ENCODE assay signal across 19 cellular contexts in genomic region chr1:204404629-204405028, GRCh38. TPM values are rescaled to one million over a fixed set of nuclear protein-coding genes. Genes with fewer than 3 reads are reported as not detected.
DNase-seq lines count a peak whose midpoint lies in the region; ATAC-seq, FAIRE-seq and TF ChIP-seq lines count a peak whose summit lies in the region.
"Had no signal": no experiment of that assay in that cellular context is flagged by ENCODE, and none has a peak within 500 bp of the region (broad histone marks: within the 10 kb centered on the region; RNA-seq: fewer than 3 reads in every experiment).

No MANE protein-coding gene starts in this region.

- no peak overlapping the region for H3K9ac ChIP-seq in HepG2 (ENCODE audit: insufficient read depth, low read depth, low read length)
- H3K9ac ChIP-seq in Loucy (ENCODE audit: low read depth, low read length, poor library complexity, severe bottlenecking): peak overlapping the region; percentile 99
- no peak overlapping the region for H3K9ac ChIP-seq in GM12878 (ENCODE audit: control insufficient read depth, insufficient read depth, low read length)
- H3K9ac ChIP-seq: parathyroid adenoma had no signal

- in situ Hi-C loops in HepG2 (cut with HindIII; ENCODE audit: extremely low pct_ligation_motif_present, low pct_unique_long_range_greater_than_20kb): no loop called here
- in situ Hi-C loops in GM12878 (cut with MboI): no loop called here

- peaks cover 54% of the 10 kb centered on the region for H4K20me1 ChIP-seq in HepG2 (ENCODE audit: insufficient read depth, low read length)
- peaks cover 71% of the 10 kb centered on the region for H4K20me1 ChIP-seq in Loucy (ENCODE audit: insufficient read depth, low read length, poor library complexity, severe bottlenecking)
- H4K20me1 ChIP-seq in GM12878 (ENCODE audit: control insufficient read depth, insufficient read depth): peaks cover 5% of the 10 kb centered on the region; the same call in 1 of the 2 replicates

- RAD21 ChIA-PET in GM12878 (lab: Charles Lee; ENCODE audit: unreplicated experiment): interaction anchor here (0.9 kb wide), 1 partner anchor 194 kb away, joined by 3 read pairs; no protein-coding TSS in a partner anchor

- DNase-seq in HepG2 (ENCODE audit: low spot score): peak; percentile 31
- DNase-seq in right lobe of liver: no peak
- DNase-seq in GM12878 (ENCODE audit: low read depth, low spot score): no peak
- no peak for DNase-seq in NCI-H524 treated with DMSO at 0.1 percent for 48 hours (lab: John Stamatoyannopoulos, UW)
- DNase-seq in H7: no peak
- DNase-seq: glutamatergic neuron; HCEC 1CT; NCI-H1048; NCI-H187 treated with DMSO at 0.1 percent for 48 hours; NCI-H226; stimulated activated CD4-positive, alpha-beta T cell treated with anti-CD3 and anti-CD28 coated beads, Interleukin-15, amount 100 ng/mL, for 24 hours; T-helper 9 cell had no signal

- peaks cover 74% of the 10 kb centered on the region for H3K79me2 ChIP-seq in HepG2 (ENCODE audit: insufficient read depth, low read length)
- peaks cover 88% of the 10 kb centered on the region for H3K79me2 ChIP-seq in Loucy (ENCODE audit: insufficient read depth, low read length)
- peaks cover 65% of the 10 kb centered on the region for H3K79me2 ChIP-seq in GM12878 (ENCODE audit: control insufficient read depth, insufficient read depth, low read length)

- no peaks in the 10 kb centered on the region for H3K9me3 ChIP-seq in HepG2 (ENCODE audit: low read length)
- no peaks in the 10 kb centered on the region for H3K9me3 ChIP-seq in right lobe of liver
- H3K9me3 ChIP-seq in Loucy (ENCODE audit: insufficient read depth, low read depth, low read length): no peaks in the 10 kb centered on the region
- H3K9me3 ChIP-seq in GM12878 (replicated peaks; ENCODE audit: control insufficient read depth, insufficient read depth, low read length): no peaks in the 10 kb centered on the region
- H3K9me3 ChIP-seq: ascending aorta, thoracic aorta had no signal

- intact Hi-C loops in HepG2 (cut with micrococcal nuclease; ENCODE audit: unreplicated experiment): no loop called here
- intact Hi-C loops in right lobe of liver (cut with DNase I): no loop called here
- intact Hi-C loops in GM12878 (cut with micrococcal nuclease; ENCODE audit: unreplicated experiment): no loop called here

- SMC1A ChIA-PET in GM12878 (lab: Charles Lee; ENCODE audit: uncharacterized antibody, unreplicated experiment): interaction anchor here (1.0 to 1.5 kb wide), 2 partner anchors 10 to 26 kb away, joined by 3 read pairs; no protein-coding TSS in a partner anchor

- H3K9me2 ChIP-seq in Loucy (replicated peaks; ENCODE audit: low read depth, low read length): no peaks in the 10 kb centered on the region

- TF ChIP-seq RAD21 in HepG2 (CRISPR knock-in tag; IDR thresholded peaks at IDR 0.05) (no peak), GM12878 (IDR thresholded peaks at IDR 0.05; ENCODE audit: insufficient read depth, low read depth, low read length) (no peak)

- no peaks in the 10 kb centered on the region; a peak in 1 of 5 replicates for H3K27me3 ChIP-seq in HepG2 (ENCODE audit: control insufficient read depth in 1 of 2, insufficient read depth in 2 of 2, low read length in 2 of 2)
- H3K27me3 ChIP-seq in right lobe of liver: no peaks in the 10 kb centered on the region
- no peaks in the 10 kb centered on the region for H3K27me3 ChIP-seq in Loucy (ENCODE audit: insufficient read depth, low read length, poor library complexity, severe bottlenecking)
- H3K27me3 ChIP-seq in GM12878 (replicated peaks in 1 of 2; ENCODE audit: control insufficient read depth in 2 of 2, insufficient read depth in 2 of 2, low read length in 1 of 2): no peaks in the 10 kb centered on the region
- H3K27me3 ChIP-seq in H7 (ENCODE audit: control insufficient read depth, insufficient read depth, low read length): no peaks in the 10 kb centered on the region
- H3K27me3 ChIP-seq: ascending aorta had no signal

- TF ChIP-seq EP300 in HepG2 (IDR thresholded peaks at IDR 0.05; ENCODE audit: low read depth in 2 of 2, low read length in 2 of 2) (no peak), HepG2 (CRISPR knock-in tag; IDR thresholded peaks at IDR 0.05; ENCODE audit: borderline replicate concordance) (no peak), GM12878 (IDR thresholded peaks at IDR 0.05; ENCODE audit: borderline replicate concordance in 1 of 2, control insufficient read depth in 1 of 2, low read depth in 2 of 2, low read length in 2 of 2) (no peak)

- H3K27ac ChIP-seq in HepG2 (ENCODE audit: extremely low read length, insufficient read depth, low read length) (peak overlapping the region; percentile 40), right lobe of liver (no peak overlapping the region), GM12878 (ENCODE audit: control insufficient read depth, insufficient read depth) (no peak overlapping the region)
- H3K27ac ChIP-seq: ascending aorta, parathyroid adenoma, thoracic aorta had no signal

- H3K4me1 ChIP-seq in HepG2 (ENCODE audit: insufficient read depth, low read length): peaks cover 31% of the 10 kb centered on the region
- peaks cover 0 to 17% (median 0%) of the 10 kb centered on the region in 4 donors for H3K4me1 ChIP-seq in right lobe of liver
- H3K4me1 ChIP-seq in Loucy (ENCODE audit: insufficient read depth, low read length, poor library complexity, severe bottlenecking): peaks cover 35% of the 10 kb centered on the region
- no peaks in the 10 kb centered on the region for H3K4me1 ChIP-seq in GM12878 (ENCODE audit: control insufficient read depth, insufficient read depth, low read length)
- H3K4me1 ChIP-seq: parathyroid adenoma had no signal

- H3K4me3 ChIP-seq in HepG2 (replicated peaks in 1 of 3; ENCODE audit: insufficient read depth in 1 of 3, low read depth in 2 of 3, low read length in 3 of 3) (peak overlapping the region in 2 of 3 experiments; percentile 12 to 47; a peak in 3 of 6 replicates), right lobe of liver (no peak overlapping the region), Loucy (ENCODE audit: low read length, poor library complexity, severe bottlenecking) (peak overlapping the region; percentile 99), GM12878 (0 out of 2 replicates have a peak overlapping the region, but pooled peaks have one; percentile 55), H7 (ENCODE audit: insufficient read depth, low read depth, low read length) (no peak overlapping the region)
- H3K4me3 ChIP-seq: ascending aorta had no signal

- BruUV-seq in HepG2 (replicated peaks; lab: Mats Ljungman, UMichigan): no TSS peak
- no TSS peak for BruUV-seq in GM12878 (replicated peaks; lab: Mats Ljungman, UMichigan)

- TF ChIP-seq POLR2A in HepG2 (IDR thresholded peaks at IDR 0.05; ENCODE audit: insufficient read depth in 1 of 2, low read depth in 2 of 2, low read length in 2 of 2) (no peak), right lobe of liver (IDR thresholded peaks at IDR 0.05) (no peak), GM12878 (IDR thresholded peaks at IDR 0.05; ENCODE audit: low read depth, low read length) (no peak)

- H3F3A ChIP-seq in Loucy (ENCODE audit: low read depth): no peaks in the 10 kb centered on the region

- POLR2A ChIA-PET in HepG2 (lab: Yijun Ruan, JAX) (interaction anchor here (0.9 to 1.1 kb wide), 2 partner anchors 26 to 191 kb away, joined by 3 read pairs; partner anchors contain the start of gene GOLT1A), GM12878 (lab: Charles Lee) (no interaction called here)

- 17% methylated on average over 2 of the region's 2 CpGs for WGBS in HepG2 (ENCODE audit: low lambda C conversion rate)
- WGBS in right lobe of liver (ENCODE audit: insufficient coverage, low coverage, low lambda C conversion rate, missing lambda C conversion rate): 36% methylated on average over 2 of the region's 2 CpGs
- WGBS in GM12878 (ENCODE audit: insufficient coverage, insufficient replicate concordance, low lambda C conversion rate, missing lambda C conversion rate): 96% methylated on average over 2 of the region's 2 CpGs

- FAIRE-seq in HepG2 (lab: Jason Lieb, UNC) (no peak), GM12878 (lab: Jason Lieb, UNC) (no peak)

- H2AFZ ChIP-seq in HepG2 (ENCODE audit: low read length) (no peak overlapping the region), Loucy (ENCODE audit: low read length) (no peak overlapping the region), GM12878 (ENCODE audit: control insufficient read depth, low read depth, low read length) (no peak overlapping the region)
- H2AFZ ChIP-seq: parathyroid adenoma had no signal

- TF ChIP-seq CTCF in HepG2 (CRISPR knock-in tag; IDR thresholded peaks at IDR 0.05) (no peak), right lobe of liver (IDR thresholded peaks at IDR 0.05) (no peak), Loucy (conservative IDR thresholded peaks at IDR 0.05; ENCODE audit: low read length) (no peak), GM12878 (IDR thresholded peaks at IDR 0.05 in 2 of 3, conservative IDR thresholded peaks at IDR 0.05 in 1 of 3; ENCODE audit: control insufficient read depth in 2 of 3, extremely low read depth in 1 of 3, insufficient read depth in 1 of 3, low read depth in 3 of 3, low read length in 3 of 3) (no peak)

- H3K36me3 ChIP-seq in HepG2 (replicated peaks in 1 of 2; ENCODE audit: control insufficient read depth in 1 of 2, insufficient read depth in 2 of 2, low read length in 2 of 2) (peaks cover 5 to 26% of the 10 kb centered on the region in 2 experiments; a peak in 3 of 5 replicates), right lobe of liver (peaks cover 5 to 55% (median 19%) of the 10 kb centered on the region in 4 donors), Loucy (ENCODE audit: insufficient read depth, low read length) (peaks cover 55% of the 10 kb centered on the region), GM12878 (ENCODE audit: control insufficient read depth in 2 of 2, insufficient read depth in 2 of 2, low read length in 1 of 2) (peaks cover 3 to 22% of the 10 kb centered on the region in 2 experiments), H7 (replicated peaks; ENCODE audit: control insufficient read depth, insufficient read depth, low read length) (peaks cover 16% of the 10 kb centered on the region)

- H3K4me2 ChIP-seq in HepG2 (ENCODE audit: low read depth, low read length) (peak overlapping the region; percentile 81), Loucy (ENCODE audit: low read depth, low read length, poor library complexity, severe bottlenecking) (peak overlapping the region; percentile 74), GM12878 (ENCODE audit: control insufficient read depth, insufficient read depth) (no peak overlapping the region)

- ATAC-seq in HepG2 (peak; percentile 63; the same call in 2 of the 3 replicates), right lobe of liver (no peak), GM12878 (no peak), GM19351 (IDR thresholded peaks at IDR 0.05; ENCODE audit: unreplicated experiment) (no peak)
- ATAC-seq: sciatic nerve had no signal

- CTCF ChIA-PET in HepG2 (lab: Yijun Ruan, JAX; ENCODE audit: low intra/inter-chr PET ratio, low total read pairs) (no interaction called here), GM12878 (lab: Yijun Ruan, JAX) (interaction anchor here (1.2 to 1.4 kb wide), 2 partner anchors 275 to 403 kb away, joined by 3 read pairs; no protein-coding TSS in a partner anchor)

RNA-seq across cellular contexts. Expression of gene PPP1R15B, which starts 7.0 kb away (rescaled TPM):
- total RNA-seq in HepG2 (2016; rRNA removed; fragmentation: Illumina TruSeq; extraction: Trizol) (20.1 and 23.8 TPM in 2 replicates), right lobe of liver (10 to 100 TPM; 28.6 to 43.6 (median 34.3) TPM), GM12878 (2014; rRNA removed) (34.8 TPM in 2 replicates), GM12878 (2014; rRNA removed; fragmentation: Illumina TruSeq; extraction: Trizol) (32.7 and 32.9 TPM in 2 replicates), GM12878 (2021) (37.7 and 38.1 TPM in 2 replicates)
- 2.1 and 2.7 TPM in 2 replicates for total RNA-seq in HepG2 (2016; cell fraction: cytosol; rRNA removed; fragmentation: Illumina TruSeq; extraction: Trizol; ENCODE audit: low read depth)
- total RNA-seq in HepG2 (2016; cell fraction: insoluble cytoplasmic fraction; rRNA removed; fragmentation: Illumina TruSeq; extraction: Trizol): 19.9 and 23.3 TPM in 2 replicates
- total RNA-seq in HepG2 (2016; cell fraction: membrane; rRNA removed; fragmentation: Illumina TruSeq; extraction: Trizol): 9.2 and 10.4 TPM in 2 replicates
- 29.0 and 33.5 TPM in 2 replicates for total RNA-seq in HepG2 (2016; cell fraction: nucleus; rRNA removed; fragmentation: Illumina TruSeq; extraction: Trizol)
- polyA plus RNA-seq in HepG2 (2011; rRNA removed) (12.7 and 13.4 TPM in 2 replicates), GM12878 (2011; rRNA removed) (27.2 and 32.6 TPM in 2 replicates), GM12878 (2014; fragmentation: Illumina TruSeq; extraction: Trizol) (33.4 and 38.5 TPM in 2 replicates), GM12878 (2014; fragmentation: Nextera tagmentation; extraction: Ambion mirVana) (10 to 100 TPM; 13.9 to 17.1 TPM), GM12878 (2014; rRNA removed) (24.8 and 25.8 TPM in 2 replicates), GM12878 (2016; fragmentation: Nextera tagmentation; extraction: Ambion mirVana) (10 to 100 TPM; 13.9 to 15.4 TPM)
- polyA plus RNA-seq in HepG2 (2011; cell fraction: cytosol; rRNA removed): 9.5 and 11.8 TPM in 2 replicates
- polyA plus RNA-seq in HepG2 (2011; cell fraction: nucleus; rRNA removed): 12.8 and 14.2 TPM in 2 replicates
- polyA plus RNA-seq in HepG2 (2012): 13.8 and 16.0 TPM in 2 replicates
- 1.2 and 1.4 TPM in 2 replicates for polyA plus RNA-seq in HepG2 (2016; cell fraction: cytosol; fragmentation: Illumina TruSeq; extraction: Trizol; ENCODE audit: low read depth)
- polyA plus RNA-seq in HepG2 (2016; cell fraction: insoluble cytoplasmic fraction; fragmentation: Illumina TruSeq; extraction: Trizol; ENCODE audit: low read depth): 15.8 and 16.0 TPM in 2 replicates
- 3.3 and 3.6 TPM in 2 replicates for polyA plus RNA-seq in HepG2 (2016; cell fraction: membrane; fragmentation: Illumina TruSeq; extraction: Trizol; ENCODE audit: low read depth)
- polyA plus RNA-seq in HepG2 (2016; cell fraction: nucleus; fragmentation: Illumina TruSeq; extraction: Trizol; ENCODE audit: insufficient read depth, low read depth): 30.8 and 34.1 TPM in 2 replicates
- polyA minus RNA-seq in HepG2 (2011; rRNA and poly(A)+ RNA removed; ENCODE audit: low replicate concordance): 29.5 and 115 TPM in 2 replicates
- polyA minus RNA-seq in HepG2 (2011; cell fraction: cytosol; rRNA and poly(A)+ RNA removed): 25.9 and 34.1 TPM in 2 replicates
- polyA minus RNA-seq in HepG2 (2011; cell fraction: nucleus; rRNA and poly(A)+ RNA removed): 43.4 and 52.2 TPM in 2 replicates
- total RNA-seq in GM12878 (2013; cell fraction: nucleolus; rRNA removed): 43.0 and 45.9 TPM in 2 replicates
- polyA plus RNA-seq in GM12878 (2011; ENCODE audit: low read depth): 12.4 TPM
- 20.5 and 25.0 TPM in 2 replicates for polyA plus RNA-seq in GM12878 (2011; cell fraction: cytosol; rRNA removed)
- 22.0 and 22.6 TPM in 2 replicates for polyA plus RNA-seq in GM12878 (2011; cell fraction: nucleus; rRNA removed)
- 19.5 and 22.5 TPM in 2 replicates for polyA plus RNA-seq in GM12878 (2012)
- 38.9 and 45.2 TPM in 2 replicates for polyA minus RNA-seq in GM12878 (2011; rRNA and poly(A)+ RNA removed)
- 21.4 and 24.6 TPM in 2 replicates for polyA minus RNA-seq in GM12878 (2011; cell fraction: cytosol; rRNA and poly(A)+ RNA removed)
- 45.8 and 65.4 TPM in 2 replicates for polyA minus RNA-seq in GM12878 (2011; cell fraction: nucleus; rRNA and poly(A)+ RNA removed)
- total RNA-seq in H7 (2014; rRNA removed; shearing (Covaris generic)): 37.1 and 40.6 TPM in 2 replicates

RNA-seq across cellular contexts. Expression of gene PLEKHA6, which starts 44.9 kb away (rescaled TPM):
- 10.8 and 11.4 TPM in 2 replicates for total RNA-seq in HepG2 (2016; rRNA removed; fragmentation: Illumina TruSeq; extraction: Trizol)
- total RNA-seq in HepG2 (2016; cell fraction: cytosol; rRNA removed; fragmentation: Illumina TruSeq; extraction: Trizol; ENCODE audit: low read depth): 0.40 and 1.1 TPM in 2 replicates
- total RNA-seq in HepG2 (2016; cell fraction: insoluble cytoplasmic fraction; rRNA removed; fragmentation: Illumina TruSeq; extraction: Trizol): 7.3 and 13.7 TPM in 2 replicates
- 3.9 and 4.0 TPM in 2 replicates for total RNA-seq in HepG2 (2016; cell fraction: membrane; rRNA removed; fragmentation: Illumina TruSeq; extraction: Trizol)
- total RNA-seq in HepG2 (2016; cell fraction: nucleus; rRNA removed; fragmentation: Illumina TruSeq; extraction: Trizol): 16.8 and 17.2 TPM in 2 replicates
- polyA plus RNA-seq in HepG2 (2011; rRNA removed): 5.3 and 6.4 TPM in 2 replicates
- 2.2 TPM in 2 replicates for polyA plus RNA-seq in HepG2 (2011; cell fraction: cytosol; rRNA removed)
- 18.8 and 20.9 TPM in 2 replicates for polyA plus RNA-seq in HepG2 (2011; cell fraction: nucleus; rRNA removed)
- 6.1 and 6.4 TPM in 2 replicates for polyA plus RNA-seq in HepG2 (2012)
- 0.33 and 0.35 TPM in 2 replicates for polyA plus RNA-seq in HepG2 (2016; cell fraction: cytosol; fragmentation: Illumina TruSeq; extraction: Trizol; ENCODE audit: low read depth)
- 5.7 and 9.8 TPM in 2 replicates for polyA plus RNA-seq in HepG2 (2016; cell fraction: insoluble cytoplasmic fraction; fragmentation: Illumina TruSeq; extraction: Trizol; ENCODE audit: low read depth)
- 1.2 and 1.6 TPM in 2 replicates for polyA plus RNA-seq in HepG2 (2016; cell fraction: membrane; fragmentation: Illumina TruSeq; extraction: Trizol; ENCODE audit: low read depth)
- 24.1 and 24.3 TPM in 2 replicates for polyA plus RNA-seq in HepG2 (2016; cell fraction: nucleus; fragmentation: Illumina TruSeq; extraction: Trizol; ENCODE audit: insufficient read depth, low read depth)
- polyA minus RNA-seq in HepG2 (2011; rRNA and poly(A)+ RNA removed; ENCODE audit: low replicate concordance): 5.2 and 11.2 TPM in 2 replicates
- 3.2 and 7.6 TPM in 2 replicates for polyA minus RNA-seq in HepG2 (2011; cell fraction: cytosol; rRNA and poly(A)+ RNA removed)
- 11.1 and 11.8 TPM in 2 replicates for polyA minus RNA-seq in HepG2 (2011; cell fraction: nucleus; rRNA and poly(A)+ RNA removed)
- 10 to 100 TPM; 16.6 to 31.1 (median 22.1) TPM for total RNA-seq in right lobe of liver
- total RNA-seq in GM12878 (2013; cell fraction: nucleolus; rRNA removed): 1.4 and 1.6 TPM in 2 replicates
- 0.05 and 0.11 TPM in 2 replicates for total RNA-seq in GM12878 (2014; rRNA removed)
- 0.05 and 0.27 TPM in 2 replicates for total RNA-seq in GM12878 (2014; rRNA removed; fragmentation: Illumina TruSeq; extraction: Trizol)
- 0.21 and 0.69 TPM in 2 replicates for total RNA-seq in GM12878 (2021)
- polyA plus RNA-seq in GM12878 (2011; ENCODE audit: low read depth): 0.04 TPM
- polyA plus RNA-seq in GM12878 (2011; rRNA removed): 0.33 and 0.81 TPM in 2 replicates
- polyA plus RNA-seq in GM12878 (2011; cell fraction: cytosol; rRNA removed): 0.47 and 1.3 TPM in 2 replicates
- polyA plus RNA-seq in GM12878 (2011; cell fraction: nucleus; rRNA removed): 3.2 and 4.6 TPM in 2 replicates
- polyA plus RNA-seq in GM12878 (2012): 0.04 and 0.36 TPM in 2 replicates
- 0.04 and 0.06 TPM in 2 replicates for polyA plus RNA-seq in GM12878 (2014; fragmentation: Illumina TruSeq; extraction: Trizol)
- polyA plus RNA-seq in GM12878 (2014; fragmentation: Nextera tagmentation; extraction: Ambion mirVana): not detected
- 0.04 and 0.14 TPM in 2 replicates for polyA plus RNA-seq in GM12878 (2014; rRNA removed)
- not detected for polyA plus RNA-seq in GM12878 (2016; fragmentation: Nextera tagmentation; extraction: Ambion mirVana)
- polyA minus RNA-seq in GM12878 (2011; rRNA and poly(A)+ RNA removed): 0.51 and 1.3 TPM in 2 replicates
- 0.67 and 2.7 TPM in 2 replicates for polyA minus RNA-seq in GM12878 (2011; cell fraction: cytosol; rRNA and poly(A)+ RNA removed)
- 1.2 and 4.6 TPM in 2 replicates for polyA minus RNA-seq in GM12878 (2011; cell fraction: nucleus; rRNA and poly(A)+ RNA removed)
- 3.0 and 5.1 TPM in 2 replicates for total RNA-seq in H7 (2014; rRNA removed; shearing (Covaris generic))
- total RNA-seq: SK-MEL-5 had no signal

Comparison
In these comparisons a context has a peak if more than half of its experiments do, and no peak if none do; other contexts are left out.
1. H3K4me3 ChIP-seq: peak in HepG2 (2 of 3), Loucy (single experiment) and GM12878 (single experiment); none in right lobe of liver (0 of 3) and H7 (single experiment).
2. Of the 75 proteins assayed by ChIP-seq in both HepG2 and GM12878: peak only in HepG2: NFIC; only in GM12878: none; in both: none; in neither: 72; mixed calls (peak in some experiments, not most) for 2.